In the genomic region with DNA sequence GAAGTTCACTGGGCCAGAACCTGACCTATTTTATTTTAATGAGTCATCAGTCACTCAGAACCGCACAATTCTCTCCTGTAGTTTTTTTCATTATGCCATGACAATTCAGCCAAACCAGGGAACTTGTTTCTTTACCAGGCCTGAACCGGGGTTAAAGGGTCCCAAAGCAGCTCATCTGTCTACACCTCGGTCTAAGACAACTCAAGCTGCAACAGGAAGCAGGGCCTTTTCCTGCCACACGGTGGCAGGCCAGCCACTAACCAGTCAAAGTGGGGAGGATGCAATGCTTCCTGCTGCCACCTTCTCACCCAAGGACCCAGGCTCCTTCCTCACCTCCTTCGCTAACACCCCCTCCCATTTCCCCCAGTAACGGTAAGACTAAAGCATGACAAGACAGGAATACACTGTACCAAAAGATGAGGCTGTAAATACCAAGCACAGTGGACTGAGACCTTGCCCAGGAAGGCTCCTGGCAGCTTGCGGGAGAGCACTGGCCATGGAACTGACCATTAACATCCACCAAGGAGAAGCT, we compare ENCODE assay signal across 8 cellular contexts. TPM values are rescaled to one million over a fixed set of nuclear protein-coding genes. Genes with fewer than 3 reads are reported as not detected.
DNase-seq lines count a peak whose midpoint lies in the region; ATAC-seq and TF ChIP-seq lines count a peak whose summit lies in the region.

No MANE protein-coding gene starts in this region.

- no peaks in the 10 kb centered on the region for H4K20me1 ChIP-seq in HCT116 (ENCODE audit: insufficient read depth)

- CTCF ChIA-PET in HCT116 (lab: Charles Lee): interaction anchor here (1.5 to 2.4 kb wide), 5 partner anchors 17 to 548 kb away, joined by 5 to 25 read pairs (median 12); a partner anchor contains a TSS

- no peak overlapping the region for H3K4me3 Mint-ChIP-seq in endothelial cell (ENCODE audit: unreplicated experiment)
- no peak overlapping the region for H3K4me3 Mint-ChIP-seq in natural killer cell

- 18 to 24% (median 21%) methylated on average over 7 of the region's 7 CpGs for WGBS in stomach, 5 donors

- TF ChIP-seq RAD21 in HCT116 (IDR thresholded peaks at IDR 0.05; ENCODE audit: low read depth): peak; percentile 63

- intact Hi-C loops in HCT116 (cut with micrococcal nuclease) (loop anchor here (1.0 to 10.0 kb wide), 3 partner anchors 158 to 547 kb away; no protein-coding TSS in a partner anchor), natural killer cell (cut with micrococcal nuclease) (loop anchor here (1.0 to 2.0 kb wide), 2 partner anchors 24 to 56 kb away; a partner anchor contains a TSS), stomach (cut with DNase I; ENCODE audit: low total_unique reads) (loop anchor here (10.0 kb wide), 1 partner anchor 542 kb away; no protein-coding TSS in a partner anchor)

- BruUV-seq in HCT116 (replicated peaks; lab: Mats Ljungman, UMichigan): no TSS peak

- H3K9me3 ChIP-seq in HCT116 (ENCODE audit: control insufficient read depth in 1 of 2, insufficient read depth in 1 of 2, low read depth in 1 of 2, low read length in 2 of 2): no peaks in the 10 kb centered on the region
- no peaks in the 10 kb centered on the region for H3K9me3 ChIP-seq in stomach

- peaks cover 29% of the 10 kb centered on the region for H3K27me3 ChIP-seq in HCT116 (ENCODE audit: insufficient read depth, low read length)
- H3K27me3 ChIP-seq in stomach: peaks cover 0 to 8% (median 0%) of the 10 kb centered on the region in 3 donors

- H2AFZ ChIP-seq in HCT116 (ENCODE audit: low read depth, low read length, poor library complexity, severe bottlenecking): no peak overlapping the region

- H3K4me3 ChIP-seq in HCT116 (replicated peaks in 1 of 2; ENCODE audit: low read depth in 1 of 2, low read length in 2 of 2): no peak overlapping the region
- no peak overlapping the region for H3K4me3 ChIP-seq in stomach

- H3K36me3 ChIP-seq in HCT116 (ENCODE audit: control insufficient read depth in 1 of 2, insufficient read depth in 2 of 2, low read length in 2 of 2) (no peaks in the 10 kb centered on the region), stomach (no peaks in the 10 kb centered on the region)

- TF ChIP-seq EP300 in stomach (IDR thresholded peaks at IDR 0.05): no peak

- H3K36me3 Mint-ChIP-seq in endothelial cell (ENCODE audit: low read depth, unreplicated experiment) (no peaks in the 10 kb centered on the region), natural killer cell (no peaks in the 10 kb centered on the region)

- H3K79me2 ChIP-seq in HCT116 (ENCODE audit: insufficient read depth, low read length): no peaks in the 10 kb centered on the region

- RAD21 ChIA-PET in HCT116 (lab: Charles Lee; ENCODE audit: low non-redundant PET in 1 of 2, low total read pairs in 2 of 2, uncharacterized antibody in 2 of 2, unreplicated experiment in 2 of 2): interaction anchor here in 1 of 2 experiments (0.8 to 2.4 kb wide), 3 partner anchors 56 to 548 kb away, joined by 3 to 8 read pairs (median 5); a partner anchor contains a TSS

- no peak overlapping the region for H3K27ac ChIP-seq in HCT116 (ENCODE audit: low read depth, low read length)
- peak overlapping the region in 2 of 5 donors; percentile 8 to 26 for H3K27ac ChIP-seq in stomach

- TF ChIP-seq CTCF in GM10266 (IDR thresholded peaks at IDR 0.05; ENCODE audit: control insufficient read depth, insufficient read depth, low read depth, missing control alignments) (peak; percentile 78), HCT116 (IDR thresholded peaks at IDR 0.05 in 2 of 3, conservative IDR thresholded peaks at IDR 0.05 in 1 of 3; ENCODE audit: borderline replicate concordance in 1 of 3, insufficient read depth in 1 of 3, low read depth in 2 of 3, low read length in 2 of 3) (peak; percentile 61 to 90 (median 76)), endothelial cell (IDR thresholded peaks at IDR 0.05; ENCODE audit: unreplicated experiment) (peak; percentile 76), natural killer cell (IDR thresholded peaks at IDR 0.05) (peak; percentile 79), stomach (IDR thresholded peaks at IDR 0.05) (peak in 5 of 7 experiments; percentile 67 to 91 (median 83))

- ATAC-seq in HCT116 (peak; percentile 98), natural killer cell (peak; percentile 83 to 99 (median 96))

- H3K27ac Mint-ChIP-seq in endothelial cell (ENCODE audit: unreplicated experiment): no peak overlapping the region
- no peak overlapping the region for H3K27ac Mint-ChIP-seq in natural killer cell

- no peaks in the 10 kb centered on the region for H3K9me3 Mint-ChIP-seq in endothelial cell (ENCODE audit: unreplicated experiment)
- no peaks in the 10 kb centered on the region for H3K9me3 Mint-ChIP-seq in natural killer cell

- H3K4me2 ChIP-seq in HCT116 (ENCODE audit: low read length): no peak overlapping the region

- no peaks in the 10 kb centered on the region for H3K27me3 Mint-ChIP-seq in endothelial cell (ENCODE audit: unreplicated experiment)
- peaks cover 11 to 16% of the 10 kb centered on the region in 2 donors for H3K27me3 Mint-ChIP-seq in natural killer cell (ENCODE audit: low read depth in 2 of 2)

- peaks cover 16% of the 10 kb centered on the region for H3K4me1 Mint-ChIP-seq in endothelial cell (ENCODE audit: unreplicated experiment)
- H3K4me1 Mint-ChIP-seq in natural killer cell: no peaks in the 10 kb centered on the region

- TF ChIP-seq POLR2A in HCT116 (IDR thresholded peaks at IDR 0.05; ENCODE audit: borderline replicate concordance, extremely low read depth, insufficient read depth, insufficient read length): no peak
- TF ChIP-seq POLR2A in stomach (IDR thresholded peaks at IDR 0.05): no peak

- H3K9me2 ChIP-seq in HCT116 (ENCODE audit: insufficient read depth): no peaks in the 10 kb centered on the region

- H3K4me1 ChIP-seq in HCT116 (ENCODE audit: control insufficient read depth in 1 of 2, insufficient read depth in 2 of 2, low read length in 2 of 2): no peaks in the 10 kb centered on the region
- peaks cover 0 to 8% (median 3%) of the 10 kb centered on the region in 4 donors for H3K4me1 ChIP-seq in stomach

- POLR2A ChIA-PET in HCT116 (lab: Charles Lee): no interaction called here

- DNase-seq in GM10266 (ENCODE audit: extremely low spot score) (peak; percentile 85), HCT116 (ENCODE audit: low read depth, low spot score) (peak; percentile 22), NCI-H69 (lab: John Stamatoyannopoulos, UW) (peak; percentile 43), endothelial cell (ENCODE audit: low spot score) (peak; percentile 59), natural killer cell (peak; percentile 59), stomach (peak; percentile 69), NCI-H1048 (lab: John Stamatoyannopoulos, UW) (no peak)
- DNase-seq in activated CD8-positive, alpha-beta memory T cell treated with anti-CD3 and anti-CD28 coated beads for 1 hour (ENCODE audit: extremely low read depth in 1 of 2, low read depth in 1 of 2): peak; percentile 25 to 33

- no peak overlapping the region for H3K9ac ChIP-seq in HCT116 (ENCODE audit: low read length)

TF ChIP-seq in HCT116, 20 proteins besides CTCF, POLR2A, EP300 and RAD21 (continues in another document):
- no peak for TF ChIP-seq POLR2AphosphoS5 (IDR thresholded peaks at IDR 0.05; ENCODE audit: low read depth, low read length)
- TF ChIP-seq, protein P1, sequence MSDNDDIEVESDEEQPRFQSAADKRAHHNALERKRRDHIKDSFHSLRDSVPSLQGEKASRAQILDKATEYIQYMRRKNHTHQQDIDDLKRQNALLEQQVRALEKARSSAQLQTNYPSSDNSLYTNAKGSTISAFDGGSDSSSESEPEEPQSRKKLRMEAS (IDR thresholded peaks at IDR 0.05): no peak
- TF ChIP-seq CEBPB (IDR thresholded peaks at IDR 0.05; ENCODE audit: low read depth): no peak
- no peak for TF ChIP-seq EZH2phosphoT487 (IDR thresholded peaks at IDR 0.05; ENCODE audit: borderline replicate concordance)
- TF ChIP-seq, protein P2, sequence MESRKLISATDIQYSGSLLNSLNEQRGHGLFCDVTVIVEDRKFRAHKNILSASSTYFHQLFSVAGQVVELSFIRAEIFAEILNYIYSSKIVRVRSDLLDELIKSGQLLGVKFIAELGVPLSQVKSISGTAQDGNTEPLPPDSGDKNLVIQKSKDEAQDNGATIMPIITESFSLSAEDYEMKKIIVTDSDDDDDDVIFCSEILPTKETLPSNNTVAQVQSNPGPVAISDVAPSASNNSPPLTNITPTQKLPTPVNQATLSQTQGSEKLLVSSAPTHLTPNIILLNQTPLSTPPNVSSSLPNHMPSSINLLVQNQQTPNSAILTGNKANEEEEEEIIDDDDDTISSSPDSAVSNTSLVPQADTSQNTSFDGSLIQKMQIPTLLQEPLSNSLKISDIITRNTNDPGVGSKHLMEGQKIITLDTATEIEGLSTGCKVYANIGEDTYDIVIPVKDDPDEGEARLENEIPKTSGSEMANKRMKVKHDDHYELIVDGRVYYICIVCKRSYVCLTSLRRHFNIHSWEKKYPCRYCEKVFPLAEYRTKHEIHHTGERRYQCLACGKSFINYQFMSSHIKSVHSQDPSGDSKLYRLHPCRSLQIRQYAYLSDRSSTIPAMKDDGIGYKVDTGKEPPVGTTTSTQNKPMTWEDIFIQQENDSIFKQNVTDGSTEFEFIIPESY (IDR thresholded peaks at IDR 0.05; ENCODE audit: extremely low read depth, insufficient replicate concordance, low read length): no peak
- TF ChIP-seq SRF (IDR thresholded peaks at IDR 0.05; ENCODE audit: low read depth): no peak

RNA-seq across cellular contexts. Expression of a gene that starts 56.7 kb away (rescaled TPM):
- total RNA-seq in HCT116 (2021; ENCODE audit: unreplicated experiment): 0.20 TPM
- polyA plus RNA-seq in HCT116 (2012): 0.12 TPM in 1 of 2 replicates, not detected in the other
- total RNA-seq in endothelial cell (ENCODE audit: unreplicated experiment): 24.8 TPM
- 1 to 10 TPM; 4.4 to 5.5 (median 4.6) TPM for total RNA-seq in natural killer cell
- total RNA-seq in stomach: 10 to 100 TPM in 4 of 5 donors, 1 to 10 TPM in 1; 5.2 to 35.0 (median 15.1) TPM
- polyA plus RNA-seq in stomach: 1 to 10 TPM; 5.0 to 7.3 (median 5.8) TPM
